1 cellular context compared by ENCODE assay signal in genomic region chr17:45016823-45017222, GRCh38.
TF ChIP-seq lines count a peak whose summit lies in the region.

No MANE protein-coding gene starts in this region.

TF ChIP-seq in GM12878, 131 proteins besides CTCF, POLR2A, EP300 and RAD21:
- TF ChIP-seq E2F4 (IDR thresholded peaks at IDR 0.05; ENCODE audit: low read depth, low read length), result no peak
- TF ChIP-seq KLF5 (IDR thresholded peaks at IDR 0.05; ENCODE audit: partially characterized antibody), result no peak
- TF ChIP-seq IKZF2 (IDR thresholded peaks at IDR 0.05), result no peak
- TF ChIP-seq MTA2 (IDR thresholded peaks at IDR 0.05; ENCODE audit: low read depth), result no peak
- TF ChIP-seq IRF3 (IDR thresholded peaks at IDR 0.05), result no peak
- TF ChIP-seq ZSCAN29 (IDR thresholded peaks at IDR 0.05), result no peak
- no peak for TF ChIP-seq CBFB (IDR thresholded peaks at IDR 0.05; ENCODE audit: low read depth)
- TF ChIP-seq TCF7 (IDR thresholded peaks at IDR 0.05; ENCODE audit: borderline replicate concordance), result no peak
- TF ChIP-seq SIX5 (IDR thresholded peaks at IDR 0.05; ENCODE audit: low read depth, low read length, severe bottlenecking), result no peak
- TF ChIP-seq MAX (IDR thresholded peaks at IDR 0.05; ENCODE audit: low read depth, low read length), result no peak
- TF ChIP-seq NR2C2 (IDR thresholded peaks at IDR 0.05; ENCODE audit: borderline replicate concordance, control insufficient read depth, insufficient read length, low read depth), result no peak
- no peak for TF ChIP-seq TAF1 (IDR thresholded peaks at IDR 0.05; ENCODE audit: borderline replicate concordance, low read depth, low read length)
- TF ChIP-seq ZNF592 (IDR thresholded peaks at IDR 0.05), result no peak
- no peak for TF ChIP-seq EZH2 (IDR thresholded peaks at IDR 0.05; ENCODE audit: borderline replicate concordance, control insufficient read depth, low read depth, low read length)
- no peak for TF ChIP-seq REST (IDR thresholded peaks at IDR 0.05; ENCODE audit: low read depth, low read length)
- TF ChIP-seq SUPT20H (IDR thresholded peaks at IDR 0.05; ENCODE audit: borderline replicate concordance, control insufficient read depth, low read depth, low read length), result no peak
- TF ChIP-seq PRDM15 (CRISPR knock-in tag; IDR thresholded peaks at IDR 0.05), result no peak
- no peak for TF ChIP-seq RBBP5 (conservative IDR thresholded peaks at IDR 0.05)
